Comparison of ENCODE assay signal across 1 cellular context in the genomic region with DNA sequence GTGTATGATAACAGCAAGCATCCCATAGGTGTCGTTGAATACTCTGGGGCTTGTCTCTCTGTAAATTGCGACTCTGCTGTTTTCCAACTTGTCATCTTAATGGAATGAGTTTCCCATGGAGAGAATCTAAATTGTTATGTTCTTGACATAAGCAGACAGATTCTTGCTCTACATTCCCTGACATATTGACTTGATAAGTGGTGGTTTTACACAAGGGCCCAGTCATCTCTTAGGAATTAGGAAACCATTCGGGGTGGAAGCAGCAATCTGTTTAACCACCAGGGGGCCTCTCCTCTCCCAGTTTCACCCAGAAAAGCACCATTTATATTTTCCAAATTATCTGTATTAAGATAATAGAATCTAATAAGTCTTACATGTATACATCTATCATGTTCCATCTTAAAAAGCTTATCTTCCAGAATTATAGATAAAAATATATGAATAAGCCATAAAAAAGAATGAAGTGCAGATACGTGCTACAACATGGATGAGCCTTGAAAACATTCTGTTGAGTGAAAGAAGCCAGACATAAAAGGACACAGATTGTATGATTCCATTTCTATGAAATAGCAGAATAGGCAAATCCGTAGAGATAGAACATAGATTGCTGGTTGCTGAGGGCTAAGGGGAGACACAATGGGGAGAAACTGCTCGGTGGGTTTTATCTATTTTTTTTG.
TF ChIP-seq lines count a peak whose summit lies in the region.

No MANE protein-coding gene starts in this region.

TF ChIP-seq in HepG2, 621 proteins besides CTCF, POLR2A, EP300 and RAD21:
- no peak for TF ChIP-seq ZNF33B (CRISPR knock-in tag; IDR thresholded peaks at IDR 0.05)
- TF ChIP-seq, protein P1, sequence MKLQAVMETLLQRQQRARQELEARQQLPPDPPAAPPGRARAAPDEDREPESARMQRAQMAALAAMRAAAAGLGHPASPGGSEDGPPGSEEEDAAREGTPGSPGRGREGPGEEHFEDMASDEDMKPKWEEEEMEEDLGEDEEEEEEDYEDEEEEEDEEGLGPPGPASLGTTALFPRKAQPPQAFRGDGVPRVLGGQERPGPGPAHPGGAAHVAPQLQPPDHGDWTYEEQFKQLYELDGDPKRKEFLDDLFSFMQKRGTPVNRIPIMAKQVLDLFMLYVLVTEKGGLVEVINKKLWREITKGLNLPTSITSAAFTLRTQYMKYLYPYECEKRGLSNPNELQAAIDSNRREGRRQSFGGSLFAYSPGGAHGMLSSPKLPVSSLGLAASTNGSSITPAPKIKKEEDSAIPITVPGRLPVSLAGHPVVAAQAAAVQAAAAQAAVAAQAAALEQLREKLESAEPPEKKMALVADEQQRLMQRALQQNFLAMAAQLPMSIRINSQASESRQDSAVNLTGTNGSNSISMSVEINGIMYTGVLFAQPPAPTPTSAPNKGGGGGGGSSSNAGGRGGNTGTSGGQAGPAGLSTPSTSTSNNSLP (IDR thresholded peaks at IDR 0.05; ENCODE audit: low read depth, low read length), result peak; percentile 49; the same call in 1 of the 2 replicates
- TF ChIP-seq PAF1 (CRISPR knock-in tag; IDR thresholded peaks at IDR 0.05), result no peak
- no peak for TF ChIP-seq REXO4 (CRISPR knock-in tag; IDR thresholded peaks at IDR 0.05; ENCODE audit: borderline replicate concordance)
- TF ChIP-seq, protein P2, sequence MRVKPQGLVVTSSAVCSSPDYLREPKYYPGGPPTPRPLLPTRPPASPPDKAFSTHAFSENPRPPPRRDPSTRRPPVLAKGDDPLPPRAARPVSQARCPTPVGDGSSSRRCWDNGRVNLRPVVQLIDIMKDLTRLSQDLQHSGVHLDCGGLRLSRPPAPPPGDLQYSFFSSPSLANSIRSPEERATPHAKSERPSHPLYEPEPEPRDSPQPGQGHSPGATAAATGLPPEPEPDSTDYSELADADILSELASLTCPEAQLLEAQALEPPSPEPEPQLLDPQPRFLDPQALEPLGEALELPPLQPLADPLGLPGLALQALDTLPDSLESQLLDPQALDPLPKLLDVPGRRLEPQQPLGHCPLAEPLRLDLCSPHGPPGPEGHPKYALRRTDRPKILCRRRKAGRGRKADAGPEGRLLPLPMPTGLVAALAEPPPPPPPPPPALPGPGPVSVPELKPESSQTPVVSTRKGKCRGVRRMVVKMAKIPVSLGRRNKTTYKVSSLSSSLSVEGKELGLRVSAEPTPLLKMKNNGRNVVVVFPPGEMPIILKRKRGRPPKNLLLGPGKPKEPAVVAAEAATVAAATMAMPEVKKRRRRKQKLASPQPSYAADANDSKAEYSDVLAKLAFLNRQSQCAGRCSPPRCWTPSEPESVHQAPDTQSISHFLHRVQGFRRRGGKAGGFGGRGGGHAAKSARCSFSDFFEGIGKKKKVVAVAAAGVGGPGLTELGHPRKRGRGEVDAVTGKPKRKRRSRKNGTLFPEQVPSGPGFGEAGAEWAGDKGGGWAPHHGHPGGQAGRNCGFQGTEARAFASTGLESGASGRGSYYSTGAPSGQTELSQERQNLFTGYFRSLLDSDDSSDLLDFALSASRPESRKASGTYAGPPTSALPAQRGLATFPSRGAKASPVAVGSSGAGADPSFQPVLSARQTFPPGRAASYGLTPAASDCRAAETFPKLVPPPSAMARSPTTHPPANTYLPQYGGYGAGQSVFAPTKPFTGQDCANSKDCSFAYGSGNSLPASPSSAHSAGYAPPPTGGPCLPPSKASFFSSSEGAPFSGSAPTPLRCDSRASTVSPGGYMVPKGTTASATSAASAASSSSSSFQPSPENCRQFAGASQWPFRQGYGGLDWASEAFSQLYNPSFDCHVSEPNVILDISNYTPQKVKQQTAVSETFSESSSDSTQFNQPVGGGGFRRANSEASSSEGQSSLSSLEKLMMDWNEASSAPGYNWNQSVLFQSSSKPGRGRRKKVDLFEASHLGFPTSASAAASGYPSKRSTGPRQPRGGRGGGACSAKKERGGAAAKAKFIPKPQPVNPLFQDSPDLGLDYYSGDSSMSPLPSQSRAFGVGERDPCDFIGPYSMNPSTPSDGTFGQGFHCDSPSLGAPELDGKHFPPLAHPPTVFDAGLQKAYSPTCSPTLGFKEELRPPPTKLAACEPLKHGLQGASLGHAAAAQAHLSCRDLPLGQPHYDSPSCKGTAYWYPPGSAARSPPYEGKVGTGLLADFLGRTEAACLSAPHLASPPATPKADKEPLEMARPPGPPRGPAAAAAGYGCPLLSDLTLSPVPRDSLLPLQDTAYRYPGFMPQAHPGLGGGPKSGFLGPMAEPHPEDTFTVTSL (CRISPR knock-in tag; IDR thresholded peaks at IDR 0.05; ENCODE audit: borderline replicate concordance), result no peak
- TF ChIP-seq SP5 (CRISPR knock-in tag; IDR thresholded peaks at IDR 0.05; ENCODE audit: borderline replicate concordance, low read depth), result no peak
- peak; percentile 45 for TF ChIP-seq TEAD3 (CRISPR knock-in tag; optimal IDR thresholded peaks at IDR 0.05; ENCODE audit: borderline replicate concordance)
- no peak for TF ChIP-seq NR1H2 (CRISPR knock-in tag; IDR thresholded peaks at IDR 0.05; ENCODE audit: borderline replicate concordance, low read depth)
- TF ChIP-seq ZNF605 (CRISPR knock-in tag; IDR thresholded peaks at IDR 0.05), result no peak
- no peak for TF ChIP-seq JUND (CRISPR knock-in tag; IDR thresholded peaks at IDR 0.05)
- peak; percentile 36 for TF ChIP-seq XRCC5 (optimal IDR thresholded peaks at IDR 0.05; ENCODE audit: low read length)
- no peak for TF ChIP-seq CCAR2 (optimal IDR thresholded peaks at IDR 0.05; ENCODE audit: low read depth, low read length)
- TF ChIP-seq, protein P3, sequence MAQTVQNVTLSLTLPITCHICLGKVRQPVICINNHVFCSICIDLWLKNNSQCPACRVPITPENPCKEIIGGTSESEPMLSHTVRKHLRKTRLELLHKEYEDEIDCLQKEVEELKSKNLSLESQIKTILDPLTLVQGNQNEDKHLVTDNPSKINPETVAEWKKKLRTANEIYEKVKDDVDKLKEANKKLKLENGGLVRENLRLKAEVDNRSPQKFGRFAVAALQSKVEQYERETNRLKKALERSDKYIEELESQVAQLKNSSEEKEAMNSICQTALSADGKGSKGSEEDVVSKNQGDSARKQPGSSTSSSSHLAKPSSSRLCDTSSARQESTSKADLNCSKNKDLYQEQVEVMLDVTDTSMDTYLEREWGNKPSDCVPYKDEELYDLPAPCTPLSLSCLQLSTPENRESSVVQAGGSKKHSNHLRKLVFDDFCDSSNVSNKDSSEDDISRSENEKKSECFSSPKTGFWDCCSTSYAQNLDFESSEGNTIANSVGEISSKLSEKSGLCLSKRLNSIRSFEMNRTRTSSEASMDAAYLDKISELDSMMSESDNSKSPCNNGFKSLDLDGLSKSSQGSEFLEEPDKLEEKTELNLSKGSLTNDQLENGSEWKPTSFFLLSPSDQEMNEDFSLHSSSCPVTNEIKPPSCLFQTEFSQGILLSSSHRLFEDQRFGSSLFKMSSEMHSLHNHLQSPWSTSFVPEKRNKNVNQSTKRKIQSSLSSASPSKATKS (CRISPR knock-in tag; IDR thresholded peaks at IDR 0.05), result no peak
- no peak for TF ChIP-seq ZNF660 (CRISPR knock-in tag; IDR thresholded peaks at IDR 0.05; ENCODE audit: borderline replicate concordance, low read depth)
- 0 out of 2 replicates have a peak, but pooled peaks have one; percentile 16 for TF ChIP-seq ATF1 (CRISPR knock-in tag; IDR thresholded peaks at IDR 0.05)
- TF ChIP-seq NBN (conservative IDR thresholded peaks at IDR 0.05), result no peak
- peak; percentile 73 for TF ChIP-seq SMC3 (IDR thresholded peaks at IDR 0.05; ENCODE audit: low read length)
- TF ChIP-seq RBM22 (optimal IDR thresholded peaks at IDR 0.05; ENCODE audit: low read length), result peak; percentile 54
- TF ChIP-seq ZNF598 (CRISPR knock-in tag; IDR thresholded peaks at IDR 0.05; ENCODE audit: borderline replicate concordance), result no peak
- TF ChIP-seq, protein P4, sequence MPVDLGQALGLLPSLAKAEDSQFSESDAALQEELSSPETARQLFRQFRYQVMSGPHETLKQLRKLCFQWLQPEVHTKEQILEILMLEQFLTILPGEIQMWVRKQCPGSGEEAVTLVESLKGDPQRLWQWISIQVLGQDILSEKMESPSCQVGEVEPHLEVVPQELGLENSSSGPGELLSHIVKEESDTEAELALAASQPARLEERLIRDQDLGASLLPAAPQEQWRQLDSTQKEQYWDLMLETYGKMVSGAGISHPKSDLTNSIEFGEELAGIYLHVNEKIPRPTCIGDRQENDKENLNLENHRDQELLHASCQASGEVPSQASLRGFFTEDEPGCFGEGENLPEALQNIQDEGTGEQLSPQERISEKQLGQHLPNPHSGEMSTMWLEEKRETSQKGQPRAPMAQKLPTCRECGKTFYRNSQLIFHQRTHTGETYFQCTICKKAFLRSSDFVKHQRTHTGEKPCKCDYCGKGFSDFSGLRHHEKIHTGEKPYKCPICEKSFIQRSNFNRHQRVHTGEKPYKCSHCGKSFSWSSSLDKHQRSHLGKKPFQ (CRISPR knock-in tag; IDR thresholded peaks at IDR 0.05; ENCODE audit: insufficient replicate concordance), result peak; percentile 28
- TF ChIP-seq STAG1 (CRISPR knock-in tag; IDR thresholded peaks at IDR 0.05), result peak; percentile 28
- TF ChIP-seq DNMT3B (CRISPR knock-in tag; conservative IDR thresholded peaks at IDR 0.05), result 0 out of 2 replicates have a peak, but pooled peaks have one; percentile 40
- no peak for TF ChIP-seq FOXC1 (CRISPR knock-in tag; IDR thresholded peaks at IDR 0.05; ENCODE audit: borderline replicate concordance)
- no peak for TF ChIP-seq ZBTB8A (CRISPR knock-in tag; IDR thresholded peaks at IDR 0.05; ENCODE audit: borderline replicate concordance, low read depth)
- TF ChIP-seq FOSL2 (CRISPR knock-in tag; IDR thresholded peaks at IDR 0.05), result peak; percentile 74
- no peak for TF ChIP-seq ZNF367 (CRISPR knock-in tag; IDR thresholded peaks at IDR 0.05; ENCODE audit: borderline replicate concordance)
- peak; percentile 17; the same call in 1 of the 2 replicates for TF ChIP-seq SAP130 (CRISPR knock-in tag; IDR thresholded peaks at IDR 0.05; ENCODE audit: low read depth)
- TF ChIP-seq, protein P5, sequence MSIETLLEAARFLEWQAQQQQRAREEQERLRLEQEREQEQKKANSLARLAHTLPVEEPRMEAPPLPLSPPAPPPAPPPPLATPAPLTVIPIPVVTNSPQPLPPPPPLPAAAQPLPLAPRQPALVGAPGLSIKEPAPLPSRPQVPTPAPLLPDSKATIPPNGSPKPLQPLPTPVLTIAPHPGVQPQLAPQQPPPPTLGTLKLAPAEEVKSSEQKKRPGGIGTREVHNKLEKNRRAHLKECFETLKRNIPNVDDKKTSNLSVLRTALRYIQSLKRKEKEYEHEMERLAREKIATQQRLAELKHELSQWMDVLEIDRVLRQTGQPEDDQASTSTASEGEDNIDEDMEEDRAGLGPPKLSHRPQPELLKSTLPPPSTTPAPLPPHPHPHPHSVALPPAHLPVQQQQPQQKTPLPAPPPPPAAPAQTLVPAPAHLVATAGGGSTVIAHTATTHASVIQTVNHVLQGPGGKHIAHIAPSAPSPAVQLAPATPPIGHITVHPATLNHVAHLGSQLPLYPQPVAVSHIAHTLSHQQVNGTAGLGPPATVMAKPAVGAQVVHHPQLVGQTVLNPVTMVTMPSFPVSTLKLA (IDR thresholded peaks at IDR 0.05), result no peak
- TF ChIP-seq PAWR (CRISPR knock-in tag; IDR thresholded peaks at IDR 0.05; ENCODE audit: borderline replicate concordance), result no peak
- TF ChIP-seq ZNF83 (CRISPR knock-in tag; IDR thresholded peaks at IDR 0.05; ENCODE audit: borderline replicate concordance), result no peak
- peak; percentile 64; the same call in 1 of the 2 replicates for TF ChIP-seq CHD4 (IDR thresholded peaks at IDR 0.05; ENCODE audit: borderline replicate concordance, low read length)
- TF ChIP-seq ATF7 (IDR thresholded peaks at IDR 0.05), result no peak
- TF ChIP-seq ATF7 (CRISPR knock-in tag; IDR thresholded peaks at IDR 0.05), result no peak
- no peak for TF ChIP-seq FOXP1 (IDR thresholded peaks at IDR 0.05)
- no peak for TF ChIP-seq FOXP1 (CRISPR knock-in tag; IDR thresholded peaks at IDR 0.05)
- no peak for TF ChIP-seq PRMT3 (CRISPR knock-in tag; IDR thresholded peaks at IDR 0.05; ENCODE audit: borderline replicate concordance, low read depth)
